ENCODE assay signal across 11 cellular contexts in genomic region chr17:78473951-78474630, GRCh38.
"Had no signal": no experiment of that assay in that cellular context is flagged by ENCODE, and none has a peak within 500 bp of the region (broad histone marks: within the 10 kb centered on the region; RNA-seq: fewer than 3 reads in every experiment).

No MANE protein-coding gene starts in this region.

- H3K36me3 Mint-ChIP-seq: activated CD4-positive, alpha-beta memory T cell treated with anti-CD3 and anti-CD28 coated beads for 36 hours had no signal

- H3K27ac Mint-ChIP-seq: activated CD4-positive, alpha-beta memory T cell treated with anti-CD3 and anti-CD28 coated beads for 36 hours; activated T-helper 1 cell treated with anti-CD3 and anti-CD28 coated beads, Interleukin-12 subunit alpha, Interleukin-12 subunit beta, Interleukin-2, Interleukin-4 antibody, amounts not matched to agents 30 ng/mL and 10 ng/mL and 1 ng/mL, durations not matched to agents 14 hours and 24 hours and 36 hours had no signal

- H3K4me3 Mint-ChIP-seq: activated CD4-positive, alpha-beta memory T cell treated with anti-CD3 and anti-CD28 coated beads for 36 hours; activated naive CD8-positive, alpha-beta T cell treated with anti-CD3 and anti-CD28 coated beads, Interleukin-2, amount 50 U/mL, for 24 hours; activated T-helper 1 cell treated with anti-CD3 and anti-CD28 coated beads, Interleukin-12 subunit alpha, Interleukin-12 subunit beta, Interleukin-2, Interleukin-4 antibody, amounts not matched to agents 30 ng/mL and 10 ng/mL and 1 ng/mL, durations not matched to agents 14 hours and 24 hours and 36 hours had no signal

- H3K4me3 ChIP-seq: cardiac muscle cell, colonic mucosa, gastrocnemius medialis, hepatocyte, skin epidermis had no signal

- H3K27me3 ChIP-seq: cardiac muscle cell, colonic mucosa, hepatocyte had no signal

- H3K27ac ChIP-seq: cardiac muscle cell, colonic mucosa, gastrocnemius medialis, hepatocyte, skin epidermis had no signal

- H3K36me3 ChIP-seq: cardiac muscle cell, colonic mucosa, gastrocnemius medialis had no signal

- H3K9me3 Mint-ChIP-seq: activated naive CD8-positive, alpha-beta T cell treated with anti-CD3 and anti-CD28 coated beads, Interleukin-2, amount 50 U/mL, for 24 hours; activated T-helper 1 cell treated with anti-CD3 and anti-CD28 coated beads, Interleukin-12 subunit alpha, Interleukin-12 subunit beta, Interleukin-2, Interleukin-4 antibody, amounts not matched to agents 30 ng/mL and 10 ng/mL and 1 ng/mL, durations not matched to agents 14 hours and 24 hours and 36 hours had no signal

- H3K4me1 ChIP-seq: colonic mucosa, gastrocnemius medialis had no signal

- DNase-seq: activated CD8-positive, alpha-beta memory T cell treated with anti-CD3 and anti-CD28 coated beads, Interleukin-2, amount 50 U/mL, for 4 hours; colonic mucosa; gastrocnemius medialis; kidney glomerular epithelial cell; T-helper 9 cell had no signal

- H3K9me3 ChIP-seq: colonic mucosa, gastrocnemius medialis had no signal

- ATAC-seq: gastrocnemius medialis had no signal
